8 cellular contexts compared by ENCODE assay signal in genomic region chr3:44338828-44339127, GRCh38. TPM values are rescaled to one million over a fixed set of nuclear protein-coding genes. Genes with fewer than 3 reads are reported as not detected.
DNase-seq lines count a peak whose midpoint lies in the region; ATAC-seq, FAIRE-seq and TF ChIP-seq lines count a peak whose summit lies in the region.

No MANE protein-coding gene starts in this region.

- peaks cover 26 to 34% of the 10 kb centered on the region in 2 donors for H3K4me1 ChIP-seq in gastrocnemius medialis

- H3K4me3 ChIP-seq in GM12875 (ENCODE audit: low read depth, low read length) (peak overlapping the region; percentile 90), SU-DHL-6 (ENCODE audit: insufficient read depth, low read length, poor library complexity, severe bottlenecking) (peak overlapping the region; percentile 77), fibroblast of pulmonary artery (replicated peaks; ENCODE audit: low read depth, low read length) (peak overlapping the region; percentile 97), gastrocnemius medialis (peak overlapping the region; percentile 77 to 95 (median 86))

- peak overlapping the region; percentile 94 for H2AFZ ChIP-seq in SU-DHL-6 (ENCODE audit: low read depth, low read length, severe bottlenecking)

- no peak for DNase-seq in fibroblast of pulmonary artery (ENCODE audit: low read depth)
- DNase-seq in gastrocnemius medialis = no peak
- no peak for DNase-seq in DMS114 treated with DMSO at 0.1 percent for 48 hours (lab: John Stamatoyannopoulos, UW; ENCODE audit: unreplicated experiment)
- DNase-seq in midbrain (lab: John Stamatoyannopoulos, UW) = no peak
- DNase-seq in GM12892 (ENCODE audit: insufficient read length) = no peak
- no peak for DNase-seq in DMS 273 (lab: John Stamatoyannopoulos, UW; ENCODE audit: unreplicated experiment)

- TF ChIP-seq CTCF in GM12875 (IDR thresholded peaks at IDR 0.05; ENCODE audit: borderline replicate concordance, insufficient read depth, low read depth, low read length) = no peak
- TF ChIP-seq CTCF in SU-DHL-6 (IDR thresholded peaks at IDR 0.05; ENCODE audit: insufficient read depth, low read length, poor library complexity, severe bottlenecking) = no peak
- no peak for TF ChIP-seq CTCF in fibroblast of pulmonary artery (IDR thresholded peaks at IDR 0.05; ENCODE audit: low read length, missing control alignments)
- TF ChIP-seq CTCF in gastrocnemius medialis (IDR thresholded peaks at IDR 0.05 in 4 of 5, conservative IDR thresholded peaks at IDR 0.05 in 1 of 5) = no peak

- H3K36me3 ChIP-seq in SU-DHL-6 (ENCODE audit: low read length) (no peaks in the 10 kb centered on the region), gastrocnemius medialis (no peaks in the 10 kb centered on the region)

- in situ Hi-C loops in gastrocnemius medialis (cut with MboI; ENCODE audit: low sequenced_read_pairs in 4 of 4) = loop anchor here in 1 of 4 donors (25.0 kb wide), 1 partner anchor 174 kb away; no protein-coding TSS in a partner anchor

- TF ChIP-seq POLR2A in gastrocnemius medialis (IDR thresholded peaks at IDR 0.05) (no peak), GM12892 (IDR thresholded peaks at IDR 0.05; ENCODE audit: low read depth, low read length) (no peak)

- FAIRE-seq in GM12892 (lab: Jason Lieb, UNC) = no peak

- H3K27me3 ChIP-seq in SU-DHL-6 (ENCODE audit: low read length) (no peaks in the 10 kb centered on the region), gastrocnemius medialis (no peaks in the 10 kb centered on the region)

- H3K9ac ChIP-seq in SU-DHL-6 (ENCODE audit: low read length) = peak overlapping the region; percentile 71

- no peaks in the 10 kb centered on the region for H4K20me1 ChIP-seq in SU-DHL-6 (ENCODE audit: low read depth, low read length)

- H3K9me2 ChIP-seq in SU-DHL-6 (replicated peaks; ENCODE audit: insufficient read depth, low read length) = no peaks in the 10 kb centered on the region

- H3F3A ChIP-seq in SU-DHL-6 (ENCODE audit: insufficient read depth) = peaks cover 15% of the 10 kb centered on the region

- intact Hi-C loops in gastrocnemius medialis (cut with DNase I; ENCODE audit: low total_unique reads) = loop anchor here (1.0 to 10.0 kb wide), 6 partner anchors 17 to 1334 kb away; partner anchors contain the start of genes KIAA1143, KIF15 and ZNF197

- peak overlapping the region; percentile 84 for H3K27ac ChIP-seq in SU-DHL-6 (ENCODE audit: low read depth, low read length)
- peak overlapping the region; percentile 91 to 99 (median 98) for H3K27ac ChIP-seq in gastrocnemius medialis

- H3K4me2 ChIP-seq in SU-DHL-6 (ENCODE audit: low read depth, low read length, poor library complexity, severe bottlenecking) = peak overlapping the region; percentile 98

- no peaks in the 10 kb centered on the region for H3K9me3 ChIP-seq in SU-DHL-6 (ENCODE audit: insufficient read depth, low read length)
- H3K9me3 ChIP-seq in gastrocnemius medialis = no peaks in the 10 kb centered on the region

- H3K79me2 ChIP-seq in SU-DHL-6 (ENCODE audit: insufficient read depth, low read length) = peaks cover 27% of the 10 kb centered on the region

- no peak for ATAC-seq in gastrocnemius medialis

RNA-seq across cellular contexts. Expression of gene TCAIM, which starts 0.2 kb away (rescaled TPM):
- total RNA-seq in gastrocnemius medialis = 10 to 100 TPM; 15.5 to 26.9 (median 22.7) TPM
- polyA plus RNA-seq in GM12892 (2012; ENCODE audit: missing spikeins) = 16.9 TPM
